In the genomic region with DNA sequence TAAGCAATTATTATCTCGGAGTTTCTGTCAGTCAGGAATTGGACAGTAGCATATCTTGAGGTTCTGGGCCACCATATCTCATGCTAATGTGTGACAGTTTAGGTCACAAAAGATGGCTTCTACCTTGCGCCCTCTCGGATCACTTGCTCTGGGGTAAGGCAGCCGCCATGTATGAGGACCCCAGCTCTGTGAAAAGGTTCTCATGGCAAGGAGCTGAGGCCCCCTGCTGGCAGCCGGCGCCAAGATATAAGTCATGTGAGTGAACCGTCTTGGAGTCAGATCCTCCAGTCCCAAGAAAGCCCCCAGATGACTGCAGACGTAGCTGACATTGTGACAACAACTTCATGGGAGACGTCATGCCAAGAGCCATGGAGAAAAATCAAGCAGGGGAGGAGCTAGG, we compare ENCODE assay signal across 9 cellular contexts.
DNase-seq lines count a peak whose midpoint lies in the region; ATAC-seq and TF ChIP-seq lines count a peak whose summit lies in the region.
"Had no signal": no experiment of that assay in that cellular context is flagged by ENCODE, and none has a peak within 500 bp of the region (broad histone marks: within the 10 kb centered on the region; RNA-seq: fewer than 3 reads in every experiment).

No MANE protein-coding gene starts in this region.

- CTCF ChIA-PET in AG04450 (lab: Charles Lee): no interaction called here

- H3K9ac ChIP-seq in OCI-LY1 (ENCODE audit: low read length): no peak overlapping the region

- no peaks in the 10 kb centered on the region for H3F3A ChIP-seq in OCI-LY1 (ENCODE audit: insufficient read depth, low read length)

- no peaks in the 10 kb centered on the region for H3K9me2 ChIP-seq in OCI-LY1 (ENCODE audit: low read depth, low read length)

- no peaks in the 10 kb centered on the region for H4K20me1 ChIP-seq in OCI-LY1 (ENCODE audit: insufficient read depth, low read length)

- H3K27me3 ChIP-seq in AG04450 (ENCODE audit: control insufficient read depth, insufficient read depth, low read length) (no peaks in the 10 kb centered on the region), OCI-LY1 (ENCODE audit: insufficient read depth, low read length) (no peaks in the 10 kb centered on the region)

- TF ChIP-seq CTCF in AG04450 (IDR thresholded peaks at IDR 0.05; ENCODE audit: low read depth, low read length): 0 out of 2 replicates have a peak, but pooled peaks have one; percentile 10
- peak; percentile 27 for TF ChIP-seq CTCF in GM12865 (IDR thresholded peaks at IDR 0.05; ENCODE audit: insufficient read depth, low read depth, low read length, missing control alignments)
- TF ChIP-seq CTCF in OCI-LY1 (IDR thresholded peaks at IDR 0.05; ENCODE audit: low read length): peak; percentile 84
- peak; percentile 6 for TF ChIP-seq CTCF in fibroblast of mammary gland (conservative IDR thresholded peaks at IDR 0.05; ENCODE audit: control insufficient read depth, insufficient read depth, low read depth, low read length)
- TF ChIP-seq CTCF in coronary artery (IDR thresholded peaks at IDR 0.05): no peak

- no peaks in the 10 kb centered on the region for H3K4me1 ChIP-seq in OCI-LY1 (ENCODE audit: insufficient read depth, low read length, severe bottlenecking)

- no peak for ATAC-seq in GM21529 (IDR thresholded peaks at IDR 0.05; ENCODE audit: unreplicated experiment)
- ATAC-seq in GM18502 (IDR thresholded peaks at IDR 0.05; ENCODE audit: poor library complexity, unreplicated experiment): no peak

- no peaks in the 10 kb centered on the region for H3K36me3 ChIP-seq in OCI-LY1 (ENCODE audit: insufficient read depth, low read length)

- H3K27ac ChIP-seq in AG04450 (ENCODE audit: low read depth, low read length) (no peak overlapping the region), OCI-LY1 (ENCODE audit: low read depth, low read length, poor library complexity, severe bottlenecking) (no peak overlapping the region), coronary artery (no peak overlapping the region)

- no peaks in the 10 kb centered on the region; the same call in 1 of the 2 replicates for H3K9me3 ChIP-seq in AG04450 (ENCODE audit: control insufficient read depth, insufficient read depth, low read length)
- no peaks in the 10 kb centered on the region for H3K9me3 ChIP-seq in OCI-LY1 (ENCODE audit: low read length)

- DNase-seq in AG04450 (ENCODE audit: low read depth, low spot score) (no peak), GM12865 (ENCODE audit: low read depth) (peak; percentile 42), fibroblast of mammary gland (ENCODE audit: low read depth) (no peak), mesenteric fat pad (ENCODE audit: low spot score) (no peak), coronary artery (ENCODE audit: low spot score) (no peak)
- DNase-seq: CD4-positive, CD25-positive, alpha-beta regulatory T cell had no signal

- POLR2A ChIA-PET in AG04450 (lab: Yijun Ruan, JAX): no interaction called here

- H3K79me2 ChIP-seq in OCI-LY1 (ENCODE audit: insufficient read depth, low read length): no peaks in the 10 kb centered on the region

- H2AFZ ChIP-seq in OCI-LY1 (ENCODE audit: low read length): no peak overlapping the region

- H3K4me3 ChIP-seq in AG04450 (ENCODE audit: low read depth, low read length) (no peak overlapping the region), GM12865 (ENCODE audit: low read depth, low read length) (no peak overlapping the region), OCI-LY1 (ENCODE audit: low read depth, low read length, poor library complexity, severe bottlenecking) (no peak overlapping the region), fibroblast of mammary gland (ENCODE audit: control insufficient read depth, low read depth, low read length) (no peak overlapping the region), coronary artery (no peak overlapping the region)

- no peak overlapping the region for H3K4me2 ChIP-seq in OCI-LY1 (ENCODE audit: low read length)
